Comparison of ENCODE assay signal across 9 cellular contexts in genomic region chr2:163610817-163611556, GRCh38.
DNase-seq lines count a peak whose midpoint lies in the region; ATAC-seq and TF ChIP-seq lines count a peak whose summit lies in the region.
"Had no signal": no experiment of that assay in that cellular context is flagged by ENCODE, and none has a peak within 500 bp of the region (broad histone marks: within the 10 kb centered on the region; RNA-seq: fewer than 3 reads in every experiment).

No MANE protein-coding gene starts in this region.

- no peaks in the 10 kb centered on the region for H3K27me3 Mint-ChIP-seq in osteocyte (ENCODE audit: unreplicated experiment)

- no peaks in the 10 kb centered on the region for H3K79me2 ChIP-seq in smooth muscle cell (ENCODE audit: low read depth)

- no peak overlapping the region for H3K4me3 ChIP-seq in GM12865 (ENCODE audit: low read depth, low read length)
- peak overlapping the region in 40 of 59 donors; percentile 5 to 59 (median 31) for H3K4me3 ChIP-seq in dorsolateral prefrontal cortex
- no peak overlapping the region for H3K4me3 ChIP-seq in smooth muscle cell

- peaks cover 12% of the 10 kb centered on the region for H3K4me1 ChIP-seq in smooth muscle cell (ENCODE audit: low read depth)

- H3K4me3 Mint-ChIP-seq in osteocyte (ENCODE audit: unreplicated experiment): no peak overlapping the region

- H3K4me2 ChIP-seq in smooth muscle cell: no peak overlapping the region

- H3K27me3 ChIP-seq in dorsolateral prefrontal cortex: no peaks in the 10 kb centered on the region
- H3K27me3 ChIP-seq in smooth muscle cell (ENCODE audit: low read depth): no peaks in the 10 kb centered on the region

- H3K4me1 Mint-ChIP-seq in osteocyte (ENCODE audit: unreplicated experiment): peaks cover 40% of the 10 kb centered on the region

- H3F3A ChIP-seq in smooth muscle cell (ENCODE audit: low read depth): no peaks in the 10 kb centered on the region

- TF ChIP-seq CTCF in GM12865 (IDR thresholded peaks at IDR 0.05; ENCODE audit: insufficient read depth, low read depth, low read length, missing control alignments) (peak; percentile 15), dorsolateral prefrontal cortex (IDR thresholded peaks at IDR 0.05 in 54 of 56, conservative IDR thresholded peaks at IDR 0.05 in 2 of 56; ENCODE audit: low read depth in 1 of 56, partially characterized antibody in 56 of 56) (peak in 54 of 56 donors; percentile 10 to 69 (median 47)), osteocyte (IDR thresholded peaks at IDR 0.05) (peak; percentile 30), smooth muscle cell (IDR thresholded peaks at IDR 0.05; ENCODE audit: borderline replicate concordance, insufficient read depth, poor library complexity, severe bottlenecking) (no peak)

- 95% methylated on average over 13 of the region's 13 CpGs for WGBS in smooth muscle cell (ENCODE audit: low lambda C conversion rate)

- H3K9ac ChIP-seq in smooth muscle cell (ENCODE audit: low read depth): no peak overlapping the region

- no peaks in the 10 kb centered on the region for H4K20me1 ChIP-seq in smooth muscle cell (ENCODE audit: low read depth)

- no peaks in the 10 kb centered on the region for H3K36me3 ChIP-seq in smooth muscle cell (ENCODE audit: low read depth)

- no peaks in the 10 kb centered on the region for H3K9me3 Mint-ChIP-seq in osteocyte (ENCODE audit: unreplicated experiment)

- peaks cover 39% of the 10 kb centered on the region for H3K36me3 Mint-ChIP-seq in osteocyte (ENCODE audit: unreplicated experiment)

- intact Hi-C loops in dorsolateral prefrontal cortex (cut with DNase I): loop anchor here in 1 of 2 donors (5.0 kb wide), 1 partner anchor 126 kb away; the partner anchor contains the start of gene FIGN

- DNase-seq in GM12865 (ENCODE audit: low read depth) (peak; percentile 28), HuH-7.5 (ENCODE audit: low spot score) (peak; percentile 35), dorsolateral prefrontal cortex (peak in 5 of 10 donors; percentile 14 to 73 (median 45)), osteocyte (ENCODE audit: extremely low spot score, unreplicated experiment) (no peak), smooth muscle cell (lab: John Stamatoyannopoulos, UW; ENCODE audit: unreplicated experiment) (no peak)
- no peak for DNase-seq in stimulated activated CD4-positive, alpha-beta T cell treated with anti-CD3 and anti-CD28 coated beads, Interleukin-4, amount 100 ng/mL, for 24 hours
- no peak for DNase-seq in activated CD4-positive, alpha-beta T cell treated with anti-CD3 and anti-CD28 coated beads for 4 hours
- DNase-seq: stimulated activated CD4-positive, alpha-beta T cell treated with anti-CD3 and anti-CD28 coated beads, Interleukin-2, amount 100 ng/mL, for 24 hours had no signal

- no peaks in the 10 kb centered on the region for H3K9me3 ChIP-seq in smooth muscle cell (replicated peaks; ENCODE audit: low read depth)

- no peak overlapping the region for H2AFZ ChIP-seq in smooth muscle cell (ENCODE audit: low read depth)

- H3K27ac ChIP-seq in dorsolateral prefrontal cortex (peak overlapping the region in 36 of 59 donors; percentile 1 to 87 (median 60)), smooth muscle cell (ENCODE audit: low read depth) (no peak overlapping the region)

- no peak for ATAC-seq in GM18519 (IDR thresholded peaks at IDR 0.05; ENCODE audit: low FRiP score, unreplicated experiment)

- no peak overlapping the region for H3K27ac Mint-ChIP-seq in osteocyte (ENCODE audit: unreplicated experiment)

Comparison
In these comparisons a context has a peak if more than half of its experiments do, and no peak if none do; other contexts are left out.
1. DNase-seq: peak in GM12865 (single experiment) and HuH-7.5 (single experiment); none in osteocyte (single experiment), smooth muscle cell (single experiment), stimulated activated CD4-positive, alpha-beta T cell treated with anti-CD3 and anti-CD28 coated beads, Interleukin-4, amount 100 ng/mL, for 24 hours (single experiment) and activated CD4-positive, alpha-beta T cell treated with anti-CD3 and anti-CD28 coated beads for 4 hours (0 of 2).
2. H3K4me3 ChIP-seq: peak in dorsolateral prefrontal cortex (40 of 59); none in GM12865 (single experiment) and smooth muscle cell (single experiment).